Comparison of ENCODE assay signal across 8 cellular contexts in genomic region chr1:85200367-85200869, GRCh38. TPM values are rescaled to one million over a fixed set of nuclear protein-coding genes. Genes with fewer than 3 reads are reported as not detected.
DNase-seq lines count a peak whose midpoint lies in the region; ATAC-seq and TF ChIP-seq lines count a peak whose summit lies in the region.

No MANE protein-coding gene starts in this region.

- TF ChIP-seq CTCF in GM13977 (IDR thresholded peaks at IDR 0.05; ENCODE audit: extremely low read depth, insufficient read depth, missing control alignments) (no peak), LNCaP clone FGC (IDR thresholded peaks at IDR 0.05; ENCODE audit: control insufficient read depth, extremely low read depth, insufficient read depth) (no peak), fibroblast of lung (conservative IDR thresholded peaks at IDR 0.05 in 1 of 2, IDR thresholded peaks at IDR 0.05 in 1 of 2; ENCODE audit: low read depth in 1 of 2, low read length in 2 of 2) (no peak), neural crest cell (conservative IDR thresholded peaks at IDR 0.05) (no peak), upper lobe of left lung (IDR thresholded peaks at IDR 0.05) (peak in 1 of 6 experiments; percentile 1)

- H4K20me1 ChIP-seq in fibroblast of lung (ENCODE audit: control insufficient read depth, extremely low read depth, insufficient read depth, low read length), result no peaks in the 10 kb centered on the region

- CTCF ChIA-PET in activated CD4-positive, alpha-beta memory T cell treated with anti-CD3 and anti-CD28 coated beads for 36 hours (lab: Charles Lee), result interaction anchor here (0.7 to 1.6 kb wide), 6 partner anchors 12 to 257 kb away, joined by 3 to 7 read pairs (median 3); partner anchors contain the start of gene C1orf52

- no peak overlapping the region for H3K27ac Mint-ChIP-seq in activated CD4-positive, alpha-beta memory T cell treated with anti-CD3 and anti-CD28 coated beads for 36 hours
- no peak overlapping the region for H3K27ac Mint-ChIP-seq in neural crest cell (ENCODE audit: unreplicated experiment)

- H2AFZ ChIP-seq in fibroblast of lung (ENCODE audit: low read length), result peak overlapping the region; percentile 72

- DNase-seq in GM13977 (ENCODE audit: low spot score) (peak; percentile 59), H7 (peak; percentile 63), LNCaP clone FGC (ENCODE audit: low read depth) (no peak), fibroblast of lung (ENCODE audit: low read depth in 2 of 2) (peak in 1 of 2 donors; percentile 11), neural crest cell (ENCODE audit: low read depth, low spot score) (peak; percentile 52), upper lobe of left lung (peak in 1 of 2 donors; percentile 38), inferior parietal cortex (ENCODE audit: extremely low spot score) (no peak)
- DNase-seq in activated CD4-positive, alpha-beta memory T cell treated with anti-CD3 and anti-CD28 coated beads for 36 hours, result peak; percentile 43

- H3K9me3 Mint-ChIP-seq in activated CD4-positive, alpha-beta memory T cell treated with anti-CD3 and anti-CD28 coated beads for 36 hours, result no peaks in the 10 kb centered on the region
- H3K9me3 Mint-ChIP-seq in neural crest cell, result no peaks in the 10 kb centered on the region

- peaks cover 26% of the 10 kb centered on the region for H3K4me1 Mint-ChIP-seq in activated CD4-positive, alpha-beta memory T cell treated with anti-CD3 and anti-CD28 coated beads for 36 hours (ENCODE audit: low read depth)
- H3K4me1 Mint-ChIP-seq in neural crest cell, result peaks cover 35% of the 10 kb centered on the region

- ATAC-seq in upper lobe of left lung (ENCODE audit: low FRiP score in 2 of 2), result peak; percentile 26 to 44

- H3K4me1 ChIP-seq in fibroblast of lung (ENCODE audit: control insufficient read depth, extremely low read depth, insufficient read depth, low read length), result no peaks in the 10 kb centered on the region
- peaks cover 0 to 12% (median 9%) of the 10 kb centered on the region in 4 donors for H3K4me1 ChIP-seq in upper lobe of left lung

- H3K4me3 ChIP-seq in H7 (ENCODE audit: insufficient read depth, low read depth, low read length) (peak overlapping the region; percentile 91), LNCaP clone FGC (ENCODE audit: low read depth, low read length) (peak overlapping the region; percentile 53), fibroblast of lung (replicated peaks in 1 of 4; ENCODE audit: control extremely low read depth in 1 of 4, insufficient read depth in 1 of 4, low read depth in 3 of 4, low read length in 4 of 4) (peak overlapping the region; percentile 67 to 92 (median 79)), upper lobe of left lung (peak overlapping the region; percentile 64 to 84 (median 73))

- H3K27ac ChIP-seq in fibroblast of lung (ENCODE audit: insufficient read depth, low read length) (peak overlapping the region; percentile 8), upper lobe of left lung (peak overlapping the region; percentile 92 to 99 (median 98))

- H3K4me3 Mint-ChIP-seq in activated CD4-positive, alpha-beta memory T cell treated with anti-CD3 and anti-CD28 coated beads for 36 hours, result peak overlapping the region; percentile 84
- H3K4me3 Mint-ChIP-seq in neural crest cell, result peak overlapping the region; percentile 95

- intact Hi-C loops in activated CD4-positive, alpha-beta memory T cell treated with anti-CD3 and anti-CD28 coated beads for 36 hours (cut with micrococcal nuclease), result loop anchor here (2.0 to 5.0 kb wide), 5 partner anchors 22 to 696 kb away; partner anchors contain the start of genes MCOLN2 and SSX2IP

- H3K4me2 ChIP-seq in fibroblast of lung (ENCODE audit: extremely low read depth, insufficient read depth, low read length), result peak overlapping the region; percentile 98

- H3K36me3 Mint-ChIP-seq in activated CD4-positive, alpha-beta memory T cell treated with anti-CD3 and anti-CD28 coated beads for 36 hours, result peaks cover 3% of the 10 kb centered on the region
- no peaks in the 10 kb centered on the region for H3K36me3 Mint-ChIP-seq in neural crest cell (ENCODE audit: low read depth)

- H3K36me3 ChIP-seq in H7 (replicated peaks; ENCODE audit: control insufficient read depth, insufficient read depth, low read length), result no peaks in the 10 kb centered on the region
- no peaks in the 10 kb centered on the region for H3K36me3 ChIP-seq in fibroblast of lung (ENCODE audit: control insufficient read depth, insufficient read depth, low read length)
- H3K36me3 ChIP-seq in upper lobe of left lung, result no peaks in the 10 kb centered on the region

- POLR2A ChIA-PET in activated CD4-positive, alpha-beta memory T cell treated with anti-CD3 and anti-CD28 coated beads for 36 hours (lab: Charles Lee), result interaction anchor here (1.1 kb wide), 1 partner anchor 76 kb away, joined by 3 read pairs; the partner anchor contains the start of gene BCL10

- WGBS in upper lobe of left lung, 2 donors, result 0% methylated on average over 4 to 6 of the region's 45 CpGs

- in situ Hi-C loops in GM13977 (cut with MboI; ENCODE audit: low pct_unique_long_range_greater_than_20kb, low sequenced_read_pairs, unreplicated experiment), result no loop called here

- peaks cover 6% of the 10 kb centered on the region for H3K79me2 ChIP-seq in fibroblast of lung (ENCODE audit: control insufficient read depth, insufficient read depth, low read length)

- no peaks in the 10 kb centered on the region for H3K27me3 ChIP-seq in H7 (ENCODE audit: control insufficient read depth, insufficient read depth, low read length)
- no peaks in the 10 kb centered on the region for H3K27me3 ChIP-seq in fibroblast of lung (ENCODE audit: control insufficient read depth, insufficient read depth, low read length)
- H3K27me3 ChIP-seq in upper lobe of left lung, result peaks cover 0 to 17% (median 2%) of the 10 kb centered on the region in 4 donors

- no peaks in the 10 kb centered on the region for H3K9me3 ChIP-seq in fibroblast of lung (ENCODE audit: control insufficient read depth, insufficient read depth, low read depth, low read length)
- H3K9me3 ChIP-seq in upper lobe of left lung, result peaks cover 0 to 5% (median 0%) of the 10 kb centered on the region in 4 donors

- no peak for TF ChIP-seq EP300 in upper lobe of left lung (IDR thresholded peaks at IDR 0.05)

- H3K27me3 Mint-ChIP-seq in activated CD4-positive, alpha-beta memory T cell treated with anti-CD3 and anti-CD28 coated beads for 36 hours, result peaks cover 5% of the 10 kb centered on the region
- peaks cover 32% of the 10 kb centered on the region for H3K27me3 Mint-ChIP-seq in neural crest cell (ENCODE audit: low read depth)

- TF ChIP-seq POLR2A in upper lobe of left lung (IDR thresholded peaks at IDR 0.05), result no peak

- H3K9ac ChIP-seq in fibroblast of lung (ENCODE audit: insufficient read depth, low read length), result peak overlapping the region; percentile 84

RNA-seq across cellular contexts. Expression of gene SYDE2, which starts 0.4 kb away (rescaled TPM):
- 13.0 and 15.6 TPM in 2 replicates for total RNA-seq in H7 (2014; rRNA removed; shearing (Covaris generic))
- 1 to 10 TPM; 2.7 to 2.8 TPM for total RNA-seq in activated CD4-positive, alpha-beta memory T cell treated with anti-CD3 and anti-CD28 coated beads for 36 hours
- 7.4 TPM in 2 replicates for total RNA-seq in fibroblast of lung
- polyA plus RNA-seq in fibroblast of lung, result 2.9 and 3.6 TPM in 2 replicates
- 1.3 and 1.8 TPM in 2 replicates for polyA plus RNA-seq in fibroblast of lung (2012)
- polyA minus RNA-seq in fibroblast of lung (ENCODE audit: low replicate concordance), result 2.6 and 4.5 TPM in 2 replicates
- total RNA-seq in neural crest cell, result 5.9 and 6.0 TPM in 2 replicates
- total RNA-seq in upper lobe of left lung, result 10 to 100 TPM; 14.3 to 38.5 (median 23.2) TPM

RNA-seq across cellular contexts. Expression of gene C1orf52, which starts 59.0 kb away (rescaled TPM):
- 38.9 and 51.0 TPM in 2 replicates for total RNA-seq in H7 (2014; rRNA removed; shearing (Covaris generic))
- 10 to 100 TPM; 19.4 to 21.8 TPM for total RNA-seq in activated CD4-positive, alpha-beta memory T cell treated with anti-CD3 and anti-CD28 coated beads for 36 hours
- total RNA-seq in fibroblast of lung (10.0 and 11.4 TPM in 2 replicates), neural crest cell (30.9 and 37.3 TPM in 2 replicates), upper lobe of left lung (10 to 100 TPM; 12.9 to 89.1 (median 17.9) TPM)
- 16.4 and 24.7 TPM in 2 replicates for polyA plus RNA-seq in fibroblast of lung
- polyA plus RNA-seq in fibroblast of lung (2012), result 17.1 and 25.7 TPM in 2 replicates
- polyA minus RNA-seq in fibroblast of lung (ENCODE audit: low replicate concordance), result 3.0 and 26.7 TPM in 2 replicates

Comparison
In these comparisons a context has a peak if more than half of its experiments do, and no peak if none do; other contexts are left out.
1. DNase-seq: peak in GM13977 (single experiment), H7 (single experiment), activated CD4-positive, alpha-beta memory T cell treated with anti-CD3 and anti-CD28 coated beads for 36 hours (single experiment) and neural crest cell (single experiment); none in LNCaP clone FGC (single experiment) and inferior parietal cortex (single experiment).
2. Peak in every context shown above with its lines, with median percentiles within 50 percentile points of each other: H3K4me3 ChIP-seq.